26 cellular contexts compared by ENCODE assay signal in the genomic region with DNA sequence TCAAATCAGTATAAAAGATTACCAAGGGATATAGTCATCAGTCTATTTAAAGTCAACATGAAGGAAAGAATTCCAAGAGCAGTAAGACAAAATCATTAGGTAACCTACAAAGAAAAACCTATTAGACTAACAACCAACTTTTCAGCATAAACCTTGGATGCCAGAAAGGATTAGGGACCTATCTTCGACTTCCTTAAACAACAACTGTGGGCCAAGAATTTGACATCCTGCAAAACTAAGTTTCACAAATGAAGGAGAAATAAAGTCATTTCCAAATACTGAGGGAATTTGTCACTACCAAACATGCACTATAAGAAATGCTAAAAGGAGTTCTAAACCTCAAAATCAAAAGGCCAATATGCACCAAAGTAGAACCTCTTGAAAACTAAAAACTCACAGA.
DNase-seq lines count a peak whose midpoint lies in the region; ATAC-seq, FAIRE-seq and TF ChIP-seq lines count a peak whose summit lies in the region.
"Had no signal": no experiment of that assay in that cellular context is flagged by ENCODE, and none has a peak within 500 bp of the region (broad histone marks: within the 10 kb centered on the region; RNA-seq: fewer than 3 reads in every experiment).

No MANE protein-coding gene starts in this region.

- POLR2A ChIA-PET in H1 (lab: Charles Lee; ENCODE audit: partially characterized antibody) = no interaction called here

- no peaks in the 10 kb centered on the region for H3K79me1 ChIP-seq in H1 (ENCODE audit: low read depth, low read length)

- TF ChIP-seq CTCF in H1 (IDR thresholded peaks at IDR 0.05; ENCODE audit: control extremely low read depth in 1 of 3, insufficient read depth in 1 of 3, low read depth in 1 of 3, low read length in 3 of 3) = no peak
- TF ChIP-seq CTCF in neural progenitor cell (IDR thresholded peaks at IDR 0.05) = no peak

- CTCF ChIA-PET in H1 (lab: Charles Lee; ENCODE audit: partially characterized antibody) = no interaction called here

- TF ChIP-seq EP300 in H1 (IDR thresholded peaks at IDR 0.05; ENCODE audit: borderline replicate concordance in 1 of 2, low read depth in 2 of 2, low read length in 2 of 2) = no peak

- H3K9me3 ChIP-seq in HUES64 (ENCODE audit: insufficient read depth, low read depth, low read length) (no peaks in the 10 kb centered on the region), H1 (ENCODE audit: insufficient read depth in 2 of 2, low read depth in 1 of 2, low read length in 1 of 2) (no peaks in the 10 kb centered on the region), neural progenitor cell (ENCODE audit: low read depth) (no peaks in the 10 kb centered on the region)
- H3K9me3 ChIP-seq: A549; BE2C; BLaER1 treated with 17β-estradiol and CSF1 and Interleukin-3, amounts not matched to agents 10 nM and 100 nM had no signal

- H2AK5ac ChIP-seq in H1 (ENCODE audit: low read depth, low read length) = no peak overlapping the region

- H3K27me3 ChIP-seq in HUES64 (ENCODE audit: insufficient read depth, low read length) (no peaks in the 10 kb centered on the region), H1 (replicated peaks in 1 of 4; ENCODE audit: control insufficient read depth in 3 of 4, extremely low read depth in 1 of 4, insufficient read depth in 3 of 4, low read length in 3 of 4) (no peaks in the 10 kb centered on the region), neural progenitor cell (no peaks in the 10 kb centered on the region)
- H3K27me3 ChIP-seq: BE2C; BLaER1 treated with 17β-estradiol and CSF1 and Interleukin-3, amounts not matched to agents 10 nM and 100 nM had no signal

- no peak for TF ChIP-seq POLR2A in H1 (IDR thresholded peaks at IDR 0.05; ENCODE audit: control extremely low read depth in 1 of 2, low read depth in 2 of 2, low read length in 2 of 2)

- peak overlapping the region; percentile 16; the same call in 1 of the 2 replicates for H3K27ac ChIP-seq in HUES64 (ENCODE audit: low read depth, low read length)
- no peak overlapping the region for H3K27ac ChIP-seq in H1 (ENCODE audit: low read depth, low read length)
- no peak overlapping the region for H3K27ac ChIP-seq in neural progenitor cell
- H3K27ac ChIP-seq: 22Rv1; A549; BLaER1 treated with 17β-estradiol and CSF1 and Interleukin-3, amounts not matched to agents 10 nM and 100 nM had no signal

- no peaks in the 10 kb centered on the region for H3K36me3 Mint-ChIP-seq in neural progenitor cell
- H3K36me3 Mint-ChIP-seq: CD14-positive monocyte; CD8-positive, alpha-beta memory T cell had no signal

- H3K36me3 ChIP-seq in HUES64 (ENCODE audit: insufficient read depth, low read length) (no peaks in the 10 kb centered on the region), H1 (ENCODE audit: control insufficient read depth in 2 of 4, insufficient read depth in 4 of 4, low read length in 3 of 4) (no peaks in the 10 kb centered on the region), neural progenitor cell (no peaks in the 10 kb centered on the region)
- H3K36me3 ChIP-seq: BE2C; BLaER1 treated with 17β-estradiol and CSF1 and Interleukin-3, amounts not matched to agents 10 nM and 100 nM had no signal

- no peak overlapping the region for H3K9ac ChIP-seq in HUES64 (ENCODE audit: low read depth, low read length)
- H3K9ac ChIP-seq in H1 (replicated peaks in 1 of 4; ENCODE audit: extremely low read depth in 1 of 4, low read depth in 3 of 4, low read length in 3 of 4) = no peak overlapping the region
- no peak overlapping the region for H3K9ac ChIP-seq in neural progenitor cell
- H3K9ac ChIP-seq: BLaER1 treated with 17β-estradiol and CSF1 and Interleukin-3, amounts not matched to agents 10 nM and 100 nM had no signal

- peak overlapping the region in 1 of 2 experiments; percentile 31; a peak in 1 of 4 replicates for H3K4me2 ChIP-seq in H1 (ENCODE audit: insufficient read depth in 1 of 2, low read depth in 2 of 2, low read length in 2 of 2)
- peak overlapping the region; percentile 28 for H3K4me2 ChIP-seq in neural progenitor cell
- H3K4me2 ChIP-seq: A549; BLaER1 treated with 17β-estradiol and CSF1 and Interleukin-3, amounts not matched to agents 10 nM and 100 nM had no signal

- H3K23me2 ChIP-seq in H1 (ENCODE audit: low read depth, low read length) = no peaks in the 10 kb centered on the region

- no peaks in the 10 kb centered on the region for H3K4me1 Mint-ChIP-seq in neural progenitor cell
- H3K4me1 Mint-ChIP-seq: CD14-positive monocyte; CD8-positive, alpha-beta memory T cell had no signal

- H3K4me3 Mint-ChIP-seq in neural progenitor cell = no peak overlapping the region
- H3K4me3 Mint-ChIP-seq: CD14-positive monocyte; CD4-positive, alpha-beta T cell; CD8-positive, alpha-beta memory T cell had no signal

- H3K79me2 ChIP-seq in H1 (ENCODE audit: control insufficient read depth in 1 of 2, insufficient read depth in 2 of 2, low read length in 2 of 2) (no peaks in the 10 kb centered on the region), neural progenitor cell (ENCODE audit: low read depth) (no peaks in the 10 kb centered on the region)

- no peak overlapping the region for H4K91ac ChIP-seq in H1 (replicated peaks; ENCODE audit: insufficient read length, low read length)

- H4K20me1 ChIP-seq in H1 (replicated peaks in 1 of 2; ENCODE audit: control insufficient read depth in 1 of 2, insufficient read depth in 2 of 2, low read length in 2 of 2) (no peaks in the 10 kb centered on the region), neural progenitor cell (ENCODE audit: low read depth) (no peaks in the 10 kb centered on the region)
- H4K20me1 ChIP-seq: BLaER1 treated with 17β-estradiol and CSF1 and Interleukin-3, amounts not matched to agents 10 nM and 100 nM had no signal

- no peaks in the 10 kb centered on the region for H3F3A ChIP-seq in neural progenitor cell (ENCODE audit: low read depth)

- no peak overlapping the region for H3K4ac ChIP-seq in H1 (replicated peaks; ENCODE audit: insufficient read length, low read depth, low read length)

- no peak overlapping the region for H3K23ac ChIP-seq in H1 (ENCODE audit: insufficient read length)

- no peak overlapping the region for H2BK120ac ChIP-seq in H1 (replicated peaks; ENCODE audit: low read depth, low read length)

- no peak overlapping the region for H2AFZ ChIP-seq in H1 (ENCODE audit: low read length)
- no peak overlapping the region for H2AFZ ChIP-seq in neural progenitor cell (replicated peaks)

- DNase-seq in H1 (ENCODE audit: low read depth in 1 of 2, low spot score in 2 of 2) = no peak
- DNase-seq in neural progenitor cell (ENCODE audit: low spot score) = no peak
- DNase-seq in RPMI8226 = no peak
- DNase-seq in cerebellum (ENCODE audit: low spot score) = no peak
- DNase-seq: ACHN; AML-193; BE2C; CD4-positive, alpha-beta T cell; CD8-positive, alpha-beta memory T cell; DMS 273 treated with DMSO at 0.1 percent for 48 hours; DMS79; EL; GF-D8; H9 had no signal

- H3K9me3 Mint-ChIP-seq in neural progenitor cell = no peaks in the 10 kb centered on the region

- no peak overlapping the region for H2BK15ac ChIP-seq in H1 (ENCODE audit: low read length)

- H3K4me3 ChIP-seq in HUES64 (ENCODE audit: low read length) (no peak overlapping the region), H1 (ENCODE audit: extremely low read depth in 1 of 4, insufficient read depth in 2 of 4, low read depth in 3 of 4, low read length in 4 of 4) (no peak overlapping the region; a peak in 1 of 8 replicates), neural progenitor cell (no peak overlapping the region)
- H3K4me3 ChIP-seq: A549; BLaER1 treated with 17β-estradiol and CSF1 and Interleukin-3, amounts not matched to agents 10 nM and 100 nM had no signal

- whole genome bisulfite sequencing in HUES64 = 43% methylated on average over 1 of the region's 1 CpG
- 30% methylated on average over 1 of the region's 1 CpG; no CpG with 5 or more reads in 1 of the 2 experiments for WGBS in H1 (ENCODE audit: extremely low coverage in 1 of 2, insufficient coverage in 1 of 2, insufficient read length in 1 of 2, insufficient replicate concordance in 2 of 2, low coverage in 1 of 2, low lambda C conversion rate in 2 of 2, missing lambda C conversion rate in 1 of 2), 2 experiments

- ATAC-seq in HG03571 (IDR thresholded peaks at IDR 0.05; ENCODE audit: unreplicated experiment) = no peak
- ATAC-seq in HG02759 (IDR thresholded peaks at IDR 0.05; ENCODE audit: unreplicated experiment) = no peak
- ATAC-seq: A549, HCT116 had no signal

- H2BK20ac ChIP-seq in H1 (ENCODE audit: low read length) = no peak overlapping the region

- H2BK5ac ChIP-seq in H1 (ENCODE audit: low read depth, low read length) = no peak overlapping the region

- H3K27ac Mint-ChIP-seq in neural progenitor cell = no peak overlapping the region
- H3K27ac Mint-ChIP-seq: CD14-positive monocyte; CD4-positive, alpha-beta T cell; CD8-positive, alpha-beta memory T cell had no signal

- no peaks in the 10 kb centered on the region for H3K27me3 Mint-ChIP-seq in neural progenitor cell (ENCODE audit: insufficient read depth, low read depth)
- H3K27me3 Mint-ChIP-seq: CD4-positive, alpha-beta T cell; CD8-positive, alpha-beta memory T cell had no signal

- FAIRE-seq in G401.6 (lab: Jason Lieb, UNC) = peak; percentile 6
- peak; percentile 24 for FAIRE-seq in H1 (lab: Jason Lieb, UNC)
- FAIRE-seq: A549, D721Med, GM12891, GM18507 had no signal

- H3K4me1 ChIP-seq in HUES64 (ENCODE audit: insufficient read depth, low read length) (peaks cover 30% of the 10 kb centered on the region), H1 (replicated peaks in 1 of 4; ENCODE audit: control insufficient read depth in 3 of 4, insufficient read depth in 4 of 4, low read length in 3 of 4) (peaks cover 0 to 22% (median 3%) of the 10 kb centered on the region in 4 experiments; a peak in 3 of 7 replicates), neural progenitor cell (peaks cover 8% of the 10 kb centered on the region)
- H3K4me1 ChIP-seq: A549; BE2C; BLaER1 treated with 17β-estradiol and CSF1 and Interleukin-3, amounts not matched to agents 10 nM and 100 nM had no signal

- TF ChIP-seq RAD21 in H1 (IDR thresholded peaks at IDR 0.05 in 1 of 2, conservative IDR thresholded peaks at IDR 0.05 in 1 of 2; ENCODE audit: low read depth in 2 of 2, low read length in 2 of 2) = no peak

- no peak overlapping the region for H3K56ac ChIP-seq in H1 (replicated peaks; ENCODE audit: insufficient read length, low read depth, low read length)

- H3K18ac ChIP-seq in H1 (ENCODE audit: extremely low read depth, low read length) = no peak overlapping the region

- H2BK12ac ChIP-seq in H1 (ENCODE audit: low read depth, low read length) = no peak overlapping the region

- no peak overlapping the region for H4K5ac ChIP-seq in H1 (ENCODE audit: insufficient read length, low read depth, low read length)

- no peak overlapping the region for H3K14ac ChIP-seq in H1 (ENCODE audit: insufficient read length)

- no peak overlapping the region for H4K8ac ChIP-seq in H1 (ENCODE audit: extremely low read depth, insufficient read depth, low read length)

TF ChIP-seq in H1, 55 proteins besides CTCF, POLR2A, EP300 and RAD21 (continues in another document):
- TF ChIP-seq BACH1 (IDR thresholded peaks at IDR 0.05; ENCODE audit: low read length) (no peak), NANOG (IDR thresholded peaks at IDR 0.05; ENCODE audit: insufficient read depth, low read depth, low read length, poor library complexity, severe bottlenecking) (no peak)
- TF ChIP-seq, protein P1, sequence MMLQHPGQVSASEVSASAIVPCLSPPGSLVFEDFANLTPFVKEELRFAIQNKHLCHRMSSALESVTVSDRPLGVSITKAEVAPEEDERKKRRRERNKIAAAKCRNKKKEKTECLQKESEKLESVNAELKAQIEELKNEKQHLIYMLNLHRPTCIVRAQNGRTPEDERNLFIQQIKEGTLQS (IDR thresholded peaks at IDR 0.05; ENCODE audit: insufficient read depth, low read depth, low read length) = no peak
